Comparison of ENCODE assay signal across 13 cellular contexts in the genomic region with DNA sequence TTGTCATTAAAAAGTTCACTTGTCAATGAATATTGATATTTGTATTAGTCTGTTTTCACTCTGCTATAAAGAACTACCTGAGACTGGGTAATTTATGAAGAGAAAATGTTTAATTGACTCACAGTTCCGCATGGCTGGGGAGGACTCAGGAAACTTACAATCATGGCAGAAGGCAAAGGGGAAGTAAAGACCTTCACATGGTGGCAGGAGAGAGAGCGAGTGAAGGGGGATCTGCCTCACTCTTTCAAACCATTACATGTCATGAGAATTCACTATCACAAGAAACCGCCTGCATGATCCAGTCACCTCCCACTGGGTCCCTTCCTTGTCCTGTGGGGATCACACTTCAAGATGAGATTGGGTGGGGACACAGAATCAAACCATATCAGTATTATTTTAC. TPM values are rescaled to one million over a fixed set of nuclear protein-coding genes. Genes with fewer than 3 reads are reported as not detected.
DNase-seq lines count a peak whose midpoint lies in the region; ATAC-seq and TF ChIP-seq lines count a peak whose summit lies in the region.
"Had no signal": no experiment of that assay in that cellular context is flagged by ENCODE, and none has a peak within 500 bp of the region (broad histone marks: within the 10 kb centered on the region; RNA-seq: fewer than 3 reads in every experiment).

No MANE protein-coding gene starts in this region.

- H3K9me3 ChIP-seq in spleen = peaks cover 0 to 22% (median 19%) of the 10 kb centered on the region in 8 donors

- no peaks in the 10 kb centered on the region for H3K27me3 ChIP-seq in spleen (replicated peaks in 1 of 7)
- H3K27me3 ChIP-seq: transverse colon had no signal

- WGBS in spleen, 5 donors = 78 to 86% (median 80%) methylated on average over 3 of the region's 3 CpGs

- intact Hi-C loops in spleen (cut with DNase I; ENCODE audit: low total_unique reads) = no loop called here

- peak; percentile 13 for DNase-seq in NOMO-1 treated with DMSO at 0.1 percent for 48 hours (lab: John Stamatoyannopoulos, UW; ENCODE audit: unreplicated experiment)
- DNase-seq in NOMO-1 (lab: John Stamatoyannopoulos, UW; ENCODE audit: unreplicated experiment in 2 of 2) = no peak
- no peak for DNase-seq in spleen
- DNase-seq in NK-92 treated with Interleukin-12 subunit alpha and Interleukin-12 subunit beta, amount 100 ng/mL, for 24 hours (lab: John Stamatoyannopoulos, UW) = no peak
- DNase-seq in activated CD8-positive, alpha-beta memory T cell treated with anti-CD3 and anti-CD28 coated beads, Interleukin-2, amount 50 U/mL, for 4 hours = no peak
- DNase-seq: activated naive CD4-positive, alpha-beta T cell treated with anti-CD3 and anti-CD28 coated beads, Interleukin-2, amount 50 U/mL, for 16 hours; hypothalamus; stimulated activated CD4-positive, alpha-beta T cell treated with anti-CD3 and anti-CD28 coated beads, Interleukin-2, amount 100 ng/mL, for 24 hours had no signal

- ATAC-seq in GM21723 (IDR thresholded peaks at IDR 0.05; ENCODE audit: unreplicated experiment) (peak; percentile 43), HG03342 (IDR thresholded peaks at IDR 0.05; ENCODE audit: unreplicated experiment) (peak; percentile 52), esophagus mucosa (no peak)

- H3K27ac ChIP-seq in spleen = peak overlapping the region in 6 of 8 donors; percentile 29 to 82 (median 68)
- H3K27ac ChIP-seq: 22Rv1, transverse colon had no signal

- peaks cover 0 to 67% (median 18%) of the 10 kb centered on the region in 6 donors for H3K36me3 ChIP-seq in spleen

- peak overlapping the region in 3 of 8 donors; percentile 2 to 57 (median 18) for H3K4me3 ChIP-seq in spleen
- H3K4me3 ChIP-seq: transverse colon had no signal

- TF ChIP-seq POLR2A in spleen (IDR thresholded peaks at IDR 0.05) = no peak

- peaks cover 0 to 4% (median 0%) of the 10 kb centered on the region in 6 donors for H3K4me1 ChIP-seq in spleen
- H3K4me1 ChIP-seq: transverse colon had no signal

- no peak for TF ChIP-seq CTCF in spleen (IDR thresholded peaks at IDR 0.05 in 8 of 11, conservative IDR thresholded peaks at IDR 0.05 in 3 of 11)

RNA-seq across cellular contexts. Expression of a gene that starts 27.5 kb away (rescaled TPM):
- total RNA-seq in spleen = 1 to 10 TPM; 4.6 to 9.3 (median 7.1) TPM
- polyA plus RNA-seq in spleen = 1 to 10 TPM; 2.5 to 5.1 (median 4.4) TPM
- total RNA-seq in esophagus mucosa = 55.7 TPM

RNA-seq across cellular contexts. Expression of a gene that starts 27.9 kb away (rescaled TPM):
- total RNA-seq in spleen (10 to 100 TPM; 53.1 to 77.8 (median 57.6) TPM), esophagus mucosa (43.0 TPM)
- polyA plus RNA-seq in spleen = 10 to 100 TPM; 42.4 to 63.3 (median 49.8) TPM

RNA-seq across cellular contexts. Expression of a gene that starts 52.5 kb away (rescaled TPM):
- total RNA-seq in spleen (10 to 100 TPM; 26.3 to 44.8 (median 37.0) TPM), esophagus mucosa (13.0 TPM)
- polyA plus RNA-seq in spleen = 10 to 100 TPM in 2 of 3 donors, 1 to 10 TPM in 1; 7.1 to 16.5 (median 12.9) TPM
